In genomic region chr5:85375525-85375924, GRCh38 we compare ENCODE assay signal across 22 cellular contexts.
A peak's percentile ranks its signal among the peaks of the same experiment; 100 is the strongest.
DNase-seq lines count a peak whose midpoint lies in the region; ATAC-seq and TF ChIP-seq lines count a peak whose summit lies in the region.
"Had no signal": no experiment of that assay in that cellular context is flagged by ENCODE, and none has a peak within 500 bp of the region (broad histone marks: within the 10 kb centered on the region; RNA-seq: fewer than 3 reads in every experiment).

No MANE protein-coding gene starts in this region.

- ATAC-seq in HG02610 (IDR thresholded peaks at IDR 0.05; ENCODE audit: unreplicated experiment), result peak; percentile 58
- no peak for ATAC-seq in HG03045 (IDR thresholded peaks at IDR 0.05; ENCODE audit: unreplicated experiment)
- no peak for ATAC-seq in GM18517 (IDR thresholded peaks at IDR 0.05; ENCODE audit: unreplicated experiment)
- ATAC-seq: A549, SK-N-SH treated with all-trans-retinoic acid at 6 μM for 48 hours, T-cell had no signal

- H3K4me3 ChIP-seq in BLaER1 treated with 17β-estradiol and CSF1 and Interleukin-3, amounts not matched to agents 10 nM and 100 nM, result no peak overlapping the region
- H3K4me3 ChIP-seq: A549, HAP-1, MG63 had no signal

- no peaks in the 10 kb centered on the region for H4K20me1 ChIP-seq in BLaER1 treated with 17β-estradiol and CSF1 and Interleukin-3, amounts not matched to agents 10 nM and 100 nM

- in situ Hi-C loops in GM13977 (cut with MboI; ENCODE audit: low pct_unique_long_range_greater_than_20kb, low sequenced_read_pairs, unreplicated experiment), result no loop called here

- no peaks in the 10 kb centered on the region for H3K36me3 ChIP-seq in BLaER1 treated with 17β-estradiol and CSF1 and Interleukin-3, amounts not matched to agents 10 nM and 100 nM
- H3K36me3 ChIP-seq: HAP-1, MG63 had no signal

- DNase-seq in OCI-M1 (lab: John Stamatoyannopoulos, UW) (peak; percentile 70), astrocyte of the hippocampus (ENCODE audit: low read depth, low spot score) (peak; percentile 8), T-helper 2 cell (no peak), GM13977 (ENCODE audit: low spot score) (no peak)
- DNase-seq: DMS79, Karpas-422, MG63, NCI-H1092, NCI-H1436 treated with DMSO at 0.1 percent for 48 hours, NCI-H2081, NCI-H2171 treated with DMSO at 0.1 percent for 48 hours, NCI-H446, SHP77, T-cell had no signal

- no peak overlapping the region for H3K27ac ChIP-seq in BLaER1 treated with 17β-estradiol and CSF1 and Interleukin-3, amounts not matched to agents 10 nM and 100 nM
- H3K27ac ChIP-seq: A549, C4-2B had no signal

- no peak overlapping the region for H3K9ac ChIP-seq in BLaER1 treated with 17β-estradiol and CSF1 and Interleukin-3, amounts not matched to agents 10 nM and 100 nM

- H3K4me2 ChIP-seq in BLaER1 treated with 17β-estradiol and CSF1 and Interleukin-3, amounts not matched to agents 10 nM and 100 nM, result peak overlapping the region; percentile 17 to 58 (median 42); a peak in 19 of 22 replicates
- H3K4me2 ChIP-seq: A549 had no signal

- no peak for TF ChIP-seq CTCF in GM13977 (IDR thresholded peaks at IDR 0.05; ENCODE audit: extremely low read depth, insufficient read depth, missing control alignments)

- peaks cover 5 to 14% (median 8%) of the 10 kb centered on the region in 10 experiments; a peak in 13 of 20 replicates for H3K4me1 ChIP-seq in BLaER1 treated with 17β-estradiol and CSF1 and Interleukin-3, amounts not matched to agents 10 nM and 100 nM
- H3K4me1 ChIP-seq: A549, HAP-1 had no signal

- H3K9me3 ChIP-seq in BLaER1 treated with 17β-estradiol and CSF1 and Interleukin-3, amounts not matched to agents 10 nM and 100 nM (replicated peaks in 1 of 11), result no peaks in the 10 kb centered on the region
- H3K9me3 ChIP-seq: A549, HAP-1, MG63 had no signal

- H3K27me3 ChIP-seq in BLaER1 treated with 17β-estradiol and CSF1 and Interleukin-3, amounts not matched to agents 10 nM and 100 nM, result peaks cover 0 to 17% (median 0%) of the 10 kb centered on the region in 11 experiments; a peak in 3 of 22 replicates
- H3K27me3 ChIP-seq: MG63 had no signal

Comparison
In these comparisons a context has a peak if more than half of its experiments do, and no peak if none do; other contexts are left out.
1. DNase-seq: peak in OCI-M1 (single experiment) and astrocyte of the hippocampus (single experiment); none in T-helper 2 cell (0 of 5) and GM13977 (single experiment).